1 cellular context compared by ENCODE assay signal in the genomic region with DNA sequence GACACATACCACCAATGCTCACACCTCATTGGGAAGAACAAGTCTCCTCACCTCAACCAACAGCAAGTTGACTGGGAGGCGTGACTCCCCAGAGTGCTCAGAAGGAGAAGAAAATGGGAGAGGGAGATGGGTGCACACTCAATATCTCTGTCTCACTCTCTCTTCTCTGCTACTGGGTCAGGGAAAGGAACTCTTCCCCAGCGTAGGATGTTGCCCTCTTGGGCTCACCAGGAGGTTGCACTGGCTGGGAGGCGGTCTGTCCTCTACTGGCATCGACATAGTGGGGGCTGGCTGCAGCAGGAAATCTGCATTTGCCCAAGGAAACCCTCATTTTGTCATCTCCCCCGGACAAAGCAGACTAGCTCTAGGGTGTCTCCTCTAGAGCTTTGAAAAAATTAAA.
TF ChIP-seq lines count a peak whose summit lies in the region.

No MANE protein-coding gene starts in this region.

TF ChIP-seq in HepG2, 621 proteins besides CTCF, POLR2A, EP300 and RAD21 (continued from another document):
- TF ChIP-seq REL (CRISPR knock-in tag; conservative IDR thresholded peaks at IDR 0.05): 0 out of 2 replicates have a peak, but pooled peaks have one; percentile 21
- 0 out of 2 replicates have a peak, but pooled peaks have one; percentile 3 for TF ChIP-seq ETV5 (CRISPR knock-in tag; IDR thresholded peaks at IDR 0.05; ENCODE audit: borderline replicate concordance)
- TF ChIP-seq, protein P1, sequence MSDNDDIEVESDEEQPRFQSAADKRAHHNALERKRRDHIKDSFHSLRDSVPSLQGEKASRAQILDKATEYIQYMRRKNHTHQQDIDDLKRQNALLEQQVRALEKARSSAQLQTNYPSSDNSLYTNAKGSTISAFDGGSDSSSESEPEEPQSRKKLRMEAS (IDR thresholded peaks at IDR 0.05): 0 out of 2 replicates have a peak, but pooled peaks have one; percentile 7
